Comparison of ENCODE assay signal across 2 cellular contexts in the genomic region with DNA sequence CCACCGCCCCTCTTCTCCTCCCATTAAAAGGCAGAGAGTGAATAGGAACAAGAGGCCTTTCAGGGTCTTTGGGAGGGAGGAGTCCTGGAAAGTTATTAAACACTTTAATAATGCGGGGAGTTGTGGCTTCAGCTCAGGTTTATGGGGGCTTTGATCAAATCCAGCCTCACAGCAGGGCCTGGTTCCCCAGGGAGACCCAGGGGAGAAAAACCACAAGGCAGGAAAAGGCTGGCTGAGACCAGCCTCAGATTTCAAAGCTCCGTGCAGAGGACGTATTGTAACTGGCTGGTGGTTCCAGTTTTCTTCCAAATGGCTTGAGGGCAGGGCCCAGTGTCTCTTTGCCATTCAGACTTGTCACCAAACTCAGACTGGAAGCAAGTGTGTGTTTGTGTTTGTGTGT.
TF ChIP-seq lines count a peak whose summit lies in the region.

No MANE protein-coding gene starts in this region.

TF ChIP-seq in SK-N-SH, 30 proteins besides CTCF, POLR2A, EP300 and RAD21:
- no peak for TF ChIP-seq RXRA (IDR thresholded peaks at IDR 0.05; ENCODE audit: borderline replicate concordance, low read depth)
- TF ChIP-seq, protein P1, sequence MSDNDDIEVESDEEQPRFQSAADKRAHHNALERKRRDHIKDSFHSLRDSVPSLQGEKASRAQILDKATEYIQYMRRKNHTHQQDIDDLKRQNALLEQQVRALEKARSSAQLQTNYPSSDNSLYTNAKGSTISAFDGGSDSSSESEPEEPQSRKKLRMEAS (IDR thresholded peaks at IDR 0.05; ENCODE audit: low read depth): no peak
- no peak for TF ChIP-seq NRF1 (IDR thresholded peaks at IDR 0.05; ENCODE audit: low read depth, low read length)
- no peak for TF ChIP-seq RFX5 (IDR thresholded peaks at IDR 0.05; ENCODE audit: low read length)
- no peak for TF ChIP-seq RCOR1 (IDR thresholded peaks at IDR 0.05; ENCODE audit: low read length)
- TF ChIP-seq TCF12 (IDR thresholded peaks at IDR 0.05): no peak
- TF ChIP-seq, protein P2, sequence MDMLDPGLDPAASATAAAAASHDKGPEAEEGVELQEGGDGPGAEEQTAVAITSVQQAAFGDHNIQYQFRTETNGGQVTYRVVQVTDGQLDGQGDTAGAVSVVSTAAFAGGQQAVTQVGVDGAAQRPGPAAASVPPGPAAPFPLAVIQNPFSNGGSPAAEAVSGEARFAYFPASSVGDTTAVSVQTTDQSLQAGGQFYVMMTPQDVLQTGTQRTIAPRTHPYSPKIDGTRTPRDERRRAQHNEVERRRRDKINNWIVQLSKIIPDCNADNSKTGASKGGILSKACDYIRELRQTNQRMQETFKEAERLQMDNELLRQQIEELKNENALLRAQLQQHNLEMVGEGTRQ (IDR thresholded peaks at IDR 0.05; ENCODE audit: borderline replicate concordance, low read depth, low read length): no peak
- no peak for TF ChIP-seq POLR2AphosphoS5 (IDR thresholded peaks at IDR 0.05; ENCODE audit: low read depth, low read length)

TF ChIP-seq in SK-N-SH treated with all-trans-retinoic acid at 6 μM for 48 hours, 23 proteins besides CTCF, POLR2A, EP300 and RAD21:
- TF ChIP-seq ZC3H10 (CRISPR knock-in tag; IDR thresholded peaks at IDR 0.05): no peak
- TF ChIP-seq, protein P3, sequence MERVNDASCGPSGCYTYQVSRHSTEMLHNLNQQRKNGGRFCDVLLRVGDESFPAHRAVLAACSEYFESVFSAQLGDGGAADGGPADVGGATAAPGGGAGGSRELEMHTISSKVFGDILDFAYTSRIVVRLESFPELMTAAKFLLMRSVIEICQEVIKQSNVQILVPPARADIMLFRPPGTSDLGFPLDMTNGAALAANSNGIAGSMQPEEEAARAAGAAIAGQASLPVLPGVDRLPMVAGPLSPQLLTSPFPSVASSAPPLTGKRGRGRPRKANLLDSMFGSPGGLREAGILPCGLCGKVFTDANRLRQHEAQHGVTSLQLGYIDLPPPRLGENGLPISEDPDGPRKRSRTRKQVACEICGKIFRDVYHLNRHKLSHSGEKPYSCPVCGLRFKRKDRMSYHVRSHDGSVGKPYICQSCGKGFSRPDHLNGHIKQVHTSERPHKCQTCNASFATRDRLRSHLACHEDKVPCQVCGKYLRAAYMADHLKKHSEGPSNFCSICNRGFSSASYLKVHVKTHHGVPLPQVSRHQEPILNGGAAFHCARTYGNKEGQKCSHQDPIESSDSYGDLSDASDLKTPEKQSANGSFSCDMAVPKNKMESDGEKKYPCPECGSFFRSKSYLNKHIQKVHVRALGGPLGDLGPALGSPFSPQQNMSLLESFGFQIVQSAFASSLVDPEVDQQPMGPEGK (CRISPR knock-in tag; IDR thresholded peaks at IDR 0.05; ENCODE audit: borderline replicate concordance): no peak
- TF ChIP-seq, protein P4, sequence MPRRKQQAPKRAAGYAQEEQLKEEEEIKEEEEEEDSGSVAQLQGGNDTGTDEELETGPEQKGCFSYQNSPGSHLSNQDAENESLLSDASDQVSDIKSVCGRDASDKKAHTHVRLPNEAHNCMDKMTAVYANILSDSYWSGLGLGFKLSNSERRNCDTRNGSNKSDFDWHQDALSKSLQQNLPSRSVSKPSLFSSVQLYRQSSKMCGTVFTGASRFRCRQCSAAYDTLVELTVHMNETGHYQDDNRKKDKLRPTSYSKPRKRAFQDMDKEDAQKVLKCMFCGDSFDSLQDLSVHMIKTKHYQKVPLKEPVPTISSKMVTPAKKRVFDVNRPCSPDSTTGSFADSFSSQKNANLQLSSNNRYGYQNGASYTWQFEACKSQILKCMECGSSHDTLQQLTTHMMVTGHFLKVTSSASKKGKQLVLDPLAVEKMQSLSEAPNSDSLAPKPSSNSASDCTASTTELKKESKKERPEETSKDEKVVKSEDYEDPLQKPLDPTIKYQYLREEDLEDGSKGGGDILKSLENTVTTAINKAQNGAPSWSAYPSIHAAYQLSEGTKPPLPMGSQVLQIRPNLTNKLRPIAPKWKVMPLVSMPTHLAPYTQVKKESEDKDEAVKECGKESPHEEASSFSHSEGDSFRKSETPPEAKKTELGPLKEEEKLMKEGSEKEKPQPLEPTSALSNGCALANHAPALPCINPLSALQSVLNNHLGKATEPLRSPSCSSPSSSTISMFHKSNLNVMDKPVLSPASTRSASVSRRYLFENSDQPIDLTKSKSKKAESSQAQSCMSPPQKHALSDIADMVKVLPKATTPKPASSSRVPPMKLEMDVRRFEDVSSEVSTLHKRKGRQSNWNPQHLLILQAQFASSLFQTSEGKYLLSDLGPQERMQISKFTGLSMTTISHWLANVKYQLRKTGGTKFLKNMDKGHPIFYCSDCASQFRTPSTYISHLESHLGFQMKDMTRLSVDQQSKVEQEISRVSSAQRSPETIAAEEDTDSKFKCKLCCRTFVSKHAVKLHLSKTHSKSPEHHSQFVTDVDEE (CRISPR knock-in tag; IDR thresholded peaks at IDR 0.05): no peak
- TF ChIP-seq ESRRG (CRISPR knock-in tag; IDR thresholded peaks at IDR 0.05): no peak
- no peak for TF ChIP-seq RARB (CRISPR knock-in tag; IDR thresholded peaks at IDR 0.05)
- TF ChIP-seq TCF4 (CRISPR knock-in tag; IDR thresholded peaks at IDR 0.05; ENCODE audit: borderline replicate concordance): no peak
- TF ChIP-seq ZFP3 (CRISPR knock-in tag; IDR thresholded peaks at IDR 0.05): no peak
- no peak for TF ChIP-seq ZFP30 (CRISPR knock-in tag; IDR thresholded peaks at IDR 0.05)
- TF ChIP-seq PPARA (CRISPR knock-in tag; IDR thresholded peaks at IDR 0.05; ENCODE audit: borderline replicate concordance): no peak
- TF ChIP-seq ARNTL (CRISPR knock-in tag; IDR thresholded peaks at IDR 0.05; ENCODE audit: borderline replicate concordance, low read depth): no peak
- TF ChIP-seq, protein P5, sequence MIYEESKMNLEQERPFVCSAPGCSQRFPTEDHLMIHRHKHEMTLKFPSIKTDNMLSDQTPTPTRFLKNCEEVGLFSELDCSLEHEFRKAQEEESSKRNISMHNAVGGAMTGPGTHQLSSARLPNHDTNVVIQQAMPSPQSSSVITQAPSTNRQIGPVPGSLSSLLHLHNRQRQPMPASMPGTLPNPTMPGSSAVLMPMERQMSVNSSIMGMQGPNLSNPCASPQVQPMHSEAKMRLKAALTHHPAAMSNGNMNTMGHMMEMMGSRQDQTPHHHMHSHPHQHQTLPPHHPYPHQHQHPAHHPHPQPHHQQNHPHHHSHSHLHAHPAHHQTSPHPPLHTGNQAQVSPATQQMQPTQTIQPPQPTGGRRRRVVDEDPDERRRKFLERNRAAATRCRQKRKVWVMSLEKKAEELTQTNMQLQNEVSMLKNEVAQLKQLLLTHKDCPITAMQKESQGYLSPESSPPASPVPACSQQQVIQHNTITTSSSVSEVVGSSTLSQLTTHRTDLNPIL (CRISPR knock-in tag; IDR thresholded peaks at IDR 0.05; ENCODE audit: low read depth): no peak
TF ChIP-seq in SK-N-SH treated with all-trans-retinoic acid at 6 μM for 48 hours: peak in this region for 0.
